8 cellular contexts compared by ENCODE assay signal in the genomic region with DNA sequence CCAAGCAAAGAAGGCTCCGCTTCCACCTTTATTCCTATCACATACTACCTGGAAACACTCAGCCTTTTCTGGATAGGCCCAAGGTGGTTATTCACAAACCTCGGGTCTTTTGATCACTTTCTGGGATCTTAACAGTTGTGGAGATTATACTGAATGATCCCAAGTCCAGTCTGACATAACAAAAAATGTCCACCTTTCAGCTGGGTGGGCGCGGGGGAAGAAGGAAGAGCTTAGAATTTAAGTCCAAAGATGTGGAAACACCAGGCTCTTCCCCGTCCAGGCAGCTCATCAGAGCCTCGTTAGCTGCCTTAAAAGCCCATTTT. TPM values are rescaled to one million over a fixed set of nuclear protein-coding genes. Genes with fewer than 3 reads are reported as not detected.
DNase-seq lines count a peak whose midpoint lies in the region; ATAC-seq and TF ChIP-seq lines count a peak whose summit lies in the region.

No MANE protein-coding gene starts in this region.

- H3K9me3 Mint-ChIP-seq in CD4-positive, alpha-beta memory T cell = peaks cover 0 to 7% (median 0%) of the 10 kb centered on the region in 8 donors
- no peaks in the 10 kb centered on the region for H3K9me3 Mint-ChIP-seq in neural progenitor cell

- H3K36me3 ChIP-seq in CD4-positive, alpha-beta memory T cell (ENCODE audit: insufficient read depth, low read length) = no peaks in the 10 kb centered on the region
- H3K36me3 ChIP-seq in neural progenitor cell = no peaks in the 10 kb centered on the region

- H3K27ac ChIP-seq in CD4-positive, alpha-beta memory T cell (ENCODE audit: low read depth, low read length) = peak overlapping the region; percentile 44
- H3K27ac ChIP-seq in dorsolateral prefrontal cortex (peak overlapping the region in 58 of 59 donors; percentile 52 to 95 (median 86)), neural progenitor cell (peak overlapping the region; percentile 95)

- H3K4me1 Mint-ChIP-seq in CD4-positive, alpha-beta memory T cell = peaks cover 2 to 18% (median 12%) of the 10 kb centered on the region in 4 donors
- peaks cover 19% of the 10 kb centered on the region for H3K4me1 Mint-ChIP-seq in neural progenitor cell

- no peak for ATAC-seq in HG02973 (IDR thresholded peaks at IDR 0.05; ENCODE audit: unreplicated experiment)

- H4K20me1 ChIP-seq in neural progenitor cell (ENCODE audit: low read depth) = peaks cover 26% of the 10 kb centered on the region

- H3F3A ChIP-seq in neural progenitor cell (ENCODE audit: low read depth) = peaks cover 35% of the 10 kb centered on the region

- no peak for DNase-seq in CD4-positive, alpha-beta memory T cell
- peak; percentile 31 to 44 for DNase-seq in Kasumi-1 (lab: John Stamatoyannopoulos, UW)
- no peak for DNase-seq in dorsolateral prefrontal cortex
- no peak for DNase-seq in neural progenitor cell (ENCODE audit: low spot score)
- DNase-seq in NCI-H774 (lab: John Stamatoyannopoulos, UW) = no peak
- no peak for DNase-seq in NCI-H146 (lab: John Stamatoyannopoulos, UW)
- DNase-seq in amniotic stem cell (lab: John Stamatoyannopoulos, UW) = no peak

- H3K4me1 ChIP-seq in CD4-positive, alpha-beta memory T cell (ENCODE audit: insufficient read depth, low read length) = peaks cover 15% of the 10 kb centered on the region
- H3K4me1 ChIP-seq in neural progenitor cell = peaks cover 22% of the 10 kb centered on the region

- intact Hi-C loops in CD4-positive, alpha-beta memory T cell (cut with micrococcal nuclease) = loop anchor here (2.0 to 10.0 kb wide), 3 partner anchors 17 to 1033 kb away; partner anchors contain the start of gene DENND1B
- intact Hi-C loops in dorsolateral prefrontal cortex (cut with DNase I) = loop anchor here (5.0 to 10.0 kb wide), 2 partner anchors 253 to 255 kb away; partner anchors contain the start of gene NEK7 (in 2 of the 2)

- peak overlapping the region; percentile 85 for H3K4me2 ChIP-seq in neural progenitor cell

- H3K27ac Mint-ChIP-seq in CD4-positive, alpha-beta memory T cell = peak overlapping the region in 4 of 7 donors; percentile 20 to 83 (median 54)
- no peak overlapping the region for H3K27ac Mint-ChIP-seq in neural progenitor cell

- POLR2A ChIA-PET in CD4-positive, alpha-beta memory T cell (lab: Charles Lee; ENCODE audit: partially characterized antibody) = interaction anchor here (1.0 to 1.7 kb wide), 5 partner anchors 9 to 395 kb away, joined by 3 to 13 read pairs (median 6); partner anchors contain the start of gene DENND1B

- no peaks in the 10 kb centered on the region for H3K79me2 ChIP-seq in neural progenitor cell (ENCODE audit: low read depth)

- peaks cover 0 to 2% of the 10 kb centered on the region in 2 donors for H3K36me3 Mint-ChIP-seq in CD4-positive, alpha-beta memory T cell
- H3K36me3 Mint-ChIP-seq in neural progenitor cell = no peaks in the 10 kb centered on the region

- no peaks in the 10 kb centered on the region for H3K9me3 ChIP-seq in CD4-positive, alpha-beta memory T cell (ENCODE audit: control insufficient read depth in 1 of 2, low read length in 2 of 2)
- H3K9me3 ChIP-seq in neural progenitor cell (ENCODE audit: low read depth) = no peaks in the 10 kb centered on the region

- peaks cover 40% of the 10 kb centered on the region for H3K27me3 ChIP-seq in CD4-positive, alpha-beta memory T cell (ENCODE audit: insufficient read depth, low read length)
- H3K27me3 ChIP-seq in dorsolateral prefrontal cortex (peaks cover 0 to 28% (median 1%) of the 10 kb centered on the region in 45 donors), neural progenitor cell (peaks cover 54% of the 10 kb centered on the region)

- H2AFZ ChIP-seq in neural progenitor cell (replicated peaks) = peak overlapping the region; percentile 97

- H3K4me3 Mint-ChIP-seq in CD4-positive, alpha-beta memory T cell = peak overlapping the region; percentile 77 to 92 (median 82)
- H3K4me3 Mint-ChIP-seq in neural progenitor cell = peak overlapping the region; percentile 84

- peak overlapping the region; percentile 47 for H3K9ac ChIP-seq in neural progenitor cell

- TF ChIP-seq CTCF in dorsolateral prefrontal cortex (IDR thresholded peaks at IDR 0.05 in 54 of 56, conservative IDR thresholded peaks at IDR 0.05 in 2 of 56; ENCODE audit: low read depth in 1 of 56, partially characterized antibody in 56 of 56) = no peak
- no peak for TF ChIP-seq CTCF in neural progenitor cell (IDR thresholded peaks at IDR 0.05)

- H3K4me3 ChIP-seq in CD4-positive, alpha-beta memory T cell (ENCODE audit: low read length in 2 of 2) = peak overlapping the region; percentile 26 to 75
- H3K4me3 ChIP-seq in dorsolateral prefrontal cortex (peak overlapping the region; percentile 58 to 92 (median 79)), neural progenitor cell (peak overlapping the region; percentile 70)

- CTCF ChIA-PET in CD4-positive, alpha-beta memory T cell (lab: Charles Lee; ENCODE audit: partially characterized antibody) = interaction anchor here (0.9 to 1.8 kb wide), 4 partner anchors 12 to 376 kb away, joined by 3 to 8 read pairs (median 3); no protein-coding TSS in a partner anchor

- peaks cover 29 to 48% of the 10 kb centered on the region in 2 donors for H3K27me3 Mint-ChIP-seq in CD4-positive, alpha-beta memory T cell
- peaks cover 44% of the 10 kb centered on the region for H3K27me3 Mint-ChIP-seq in neural progenitor cell (ENCODE audit: insufficient read depth, low read depth)

RNA-seq across cellular contexts. Expression of gene C1orf53, which starts 0.3 kb away (rescaled TPM):
- total RNA-seq in CD4-positive, alpha-beta memory T cell = not detected
- polyA plus RNA-seq in CD4-positive, alpha-beta memory T cell = not detected
- total RNA-seq in dorsolateral prefrontal cortex = 1 to 10 TPM in 108 of 120 experiments, not detected in 12; 1.1 to 8.0 (median 3.0) TPM
- total RNA-seq in neural progenitor cell (ENCODE audit: low replicate concordance) = 1.4 and 5.4 TPM in 2 replicates

RNA-seq across cellular contexts. Expression of gene LHX9, which starts 15.1 kb away (rescaled TPM):
- not detected for total RNA-seq in CD4-positive, alpha-beta memory T cell
- polyA plus RNA-seq in CD4-positive, alpha-beta memory T cell = not detected
- 1 to 10 TPM in 1 of 120 experiments, under 1 TPM in 16, not detected in 103; 0.07 to 3.7 (median 0.34) TPM for total RNA-seq in dorsolateral prefrontal cortex
- total RNA-seq in neural progenitor cell (ENCODE audit: low replicate concordance) = 0.19 and 0.22 TPM in 2 replicates

Comparison
In these comparisons a context has a peak if more than half of its experiments do, and no peak if none do; other contexts are left out.
1. DNase-seq: peak in Kasumi-1 (2 of 2); none in CD4-positive, alpha-beta memory T cell (0 of 5), dorsolateral prefrontal cortex (0 of 10), neural progenitor cell (single experiment), NCI-H774 (single experiment), NCI-H146 (single experiment) and amniotic stem cell (single experiment).
2. H3K27ac ChIP-seq: peak in every context shown above with its lines; median percentile 95 in neural progenitor cell; 86 in dorsolateral prefrontal cortex; 44 in CD4-positive, alpha-beta memory T cell.
3. Peak in every context shown above with its lines, with median percentiles within 50 percentile points of each other: H3K4me3 ChIP-seq.